Comparison of ENCODE assay signal across 8 cellular contexts in genomic region chr13:33284916-33285315, GRCh38. TPM values are rescaled to one million over a fixed set of nuclear protein-coding genes. Genes with fewer than 3 reads are reported as not detected.
DNase-seq lines count a peak whose midpoint lies in the region; FAIRE-seq and TF ChIP-seq lines count a peak whose summit lies in the region.

No MANE protein-coding gene starts in this region.

- H3K27me3 ChIP-seq in KMS-11 (ENCODE audit: insufficient read depth, low read depth) (no peaks in the 10 kb centered on the region), H1 (replicated peaks in 1 of 4; ENCODE audit: control insufficient read depth in 3 of 4, extremely low read depth in 1 of 4, insufficient read depth in 3 of 4, low read length in 3 of 4) (no peaks in the 10 kb centered on the region), mucosa of stomach (ENCODE audit: control insufficient read depth, insufficient read depth, low read length) (no peaks in the 10 kb centered on the region)

- H3K9me3 ChIP-seq in H1 (ENCODE audit: insufficient read depth in 2 of 2, low read depth in 1 of 2, low read length in 1 of 2) (no peaks in the 10 kb centered on the region), mucosa of stomach (ENCODE audit: control insufficient read depth, low read length) (no peaks in the 10 kb centered on the region)

- TF ChIP-seq CTCF in KMS-11 (conservative IDR thresholded peaks at IDR 0.05; ENCODE audit: low read depth, low read length) (no peak), H1 (IDR thresholded peaks at IDR 0.05; ENCODE audit: control extremely low read depth in 1 of 3, insufficient read depth in 1 of 3, low read depth in 1 of 3, low read length in 3 of 3) (no peak)

- H2BK5ac ChIP-seq in H1 (ENCODE audit: low read depth, low read length): no peak overlapping the region; the same call in 1 of the 2 replicates

- H3K4me3 ChIP-seq in KMS-11 (IDR thresholded peaks at IDR 0.05; ENCODE audit: insufficient read depth, low read depth, low read length) (no peak overlapping the region), H1 (ENCODE audit: extremely low read depth in 1 of 4, insufficient read depth in 2 of 4, low read depth in 3 of 4, low read length in 4 of 4) (peak overlapping the region; percentile 33 to 64 (median 50); a peak in 6 of 8 replicates), mucosa of stomach (ENCODE audit: low read length) (peak overlapping the region; percentile 78)

- H4K20me1 ChIP-seq in KMS-11 (ENCODE audit: insufficient read depth) (no peaks in the 10 kb centered on the region), H1 (replicated peaks in 1 of 2; ENCODE audit: control insufficient read depth in 1 of 2, insufficient read depth in 2 of 2, low read length in 2 of 2) (no peaks in the 10 kb centered on the region)

- 77% methylated on average over 6 of the region's 6 CpGs; no CpG with 5 or more reads in 1 of the 2 experiments for WGBS in H1 (ENCODE audit: extremely low coverage in 1 of 2, insufficient coverage in 1 of 2, insufficient read length in 1 of 2, insufficient replicate concordance in 2 of 2, low coverage in 1 of 2, low lambda C conversion rate in 2 of 2, missing lambda C conversion rate in 1 of 2), 2 experiments

- TF ChIP-seq RAD21 in H1 (IDR thresholded peaks at IDR 0.05 in 1 of 2, conservative IDR thresholded peaks at IDR 0.05 in 1 of 2; ENCODE audit: low read depth in 2 of 2, low read length in 2 of 2): no peak

- H2AK5ac ChIP-seq in H1 (ENCODE audit: low read depth, low read length): no peak overlapping the region

- H2BK12ac ChIP-seq in H1 (ENCODE audit: low read depth, low read length): 0 out of 2 replicates have a peak overlapping the region, but pooled peaks have one; percentile 6

- H4K8ac ChIP-seq in H1 (ENCODE audit: extremely low read depth, insufficient read depth, low read length): no peak overlapping the region

- H3K23me2 ChIP-seq in H1 (ENCODE audit: low read depth, low read length): peaks cover 4% of the 10 kb centered on the region; the same call in 1 of the 2 replicates

- H4K5ac ChIP-seq in H1 (ENCODE audit: insufficient read length, low read depth, low read length): no peak overlapping the region

- no peak overlapping the region for H2BK120ac ChIP-seq in H1 (replicated peaks; ENCODE audit: low read depth, low read length)

- no peaks in the 10 kb centered on the region for H3K79me1 ChIP-seq in H1 (ENCODE audit: low read depth, low read length)

- H2AFZ ChIP-seq in KMS-11 (ENCODE audit: low read depth) (peak overlapping the region; percentile 57; the same call in 1 of the 2 replicates), H1 (ENCODE audit: low read length) (peak overlapping the region; percentile 98; the same call in 1 of the 2 replicates)

- POLR2A ChIA-PET in H1 (lab: Charles Lee; ENCODE audit: partially characterized antibody): no interaction called here

- H3K79me2 ChIP-seq in KMS-11 (ENCODE audit: insufficient read depth, low read depth) (no peaks in the 10 kb centered on the region), H1 (ENCODE audit: control insufficient read depth in 1 of 2, insufficient read depth in 2 of 2, low read length in 2 of 2) (no peaks in the 10 kb centered on the region)

- H3K4me2 ChIP-seq in KMS-11: no peak overlapping the region
- H3K4me2 ChIP-seq in H1 (ENCODE audit: insufficient read depth in 1 of 2, low read depth in 2 of 2, low read length in 2 of 2): peak overlapping the region; percentile 81 to 96

- no peak overlapping the region for H3K56ac ChIP-seq in H1 (replicated peaks; ENCODE audit: insufficient read length, low read depth, low read length)

- no peaks in the 10 kb centered on the region for H3K36me3 ChIP-seq in KMS-11 (ENCODE audit: insufficient read depth)
- H3K36me3 ChIP-seq in H1 (ENCODE audit: control insufficient read depth in 2 of 4, insufficient read depth in 4 of 4, low read length in 3 of 4): no peaks in the 10 kb centered on the region
- no peaks in the 10 kb centered on the region for H3K36me3 ChIP-seq in mucosa of stomach (ENCODE audit: control insufficient read depth, insufficient read depth, low read length)

- H3K14ac ChIP-seq in H1 (ENCODE audit: insufficient read length): no peak overlapping the region

- no peak overlapping the region for H4K91ac ChIP-seq in H1 (replicated peaks; ENCODE audit: insufficient read length, low read length)

- FAIRE-seq in H1 (lab: Jason Lieb, UNC): no peak
- FAIRE-seq in H54 (lab: Jason Lieb, UNC): no peak

- no peak for TF ChIP-seq EP300 in H1 (IDR thresholded peaks at IDR 0.05; ENCODE audit: borderline replicate concordance in 1 of 2, low read depth in 2 of 2, low read length in 2 of 2)

- no peak overlapping the region for H2BK15ac ChIP-seq in H1 (ENCODE audit: low read length)

- CTCF ChIA-PET in H1 (lab: Charles Lee; ENCODE audit: partially characterized antibody): interaction anchor here (0.7 to 1.7 kb wide), 3 partner anchors 33 to 57 kb away, joined by 3 read pairs; no protein-coding TSS in a partner anchor

- TF ChIP-seq POLR2A in H1 (IDR thresholded peaks at IDR 0.05; ENCODE audit: control extremely low read depth in 1 of 2, low read depth in 2 of 2, low read length in 2 of 2) (no peak), H54 (IDR thresholded peaks at IDR 0.05; ENCODE audit: low read depth, low read length) (no peak)

- H3K9ac ChIP-seq in KMS-11 (no peak overlapping the region), H1 (replicated peaks in 1 of 4; ENCODE audit: extremely low read depth in 1 of 4, low read depth in 3 of 4, low read length in 3 of 4) (peak overlapping the region in 1 of 4 experiments; percentile 81; a peak in 1 of 7 replicates), mucosa of stomach (ENCODE audit: low read length) (peak overlapping the region; percentile 76)

- H3K4ac ChIP-seq in H1 (replicated peaks; ENCODE audit: insufficient read length, low read depth, low read length): no peak overlapping the region

- H3K23ac ChIP-seq in H1 (ENCODE audit: insufficient read length): no peak overlapping the region

- no peak overlapping the region for H3K18ac ChIP-seq in H1 (ENCODE audit: extremely low read depth, low read length)

- H2BK20ac ChIP-seq in H1 (ENCODE audit: low read length): no peak overlapping the region

- H3K4me1 ChIP-seq in KMS-11 (ENCODE audit: low read depth, poor library complexity, severe bottlenecking) (no peaks in the 10 kb centered on the region), H1 (replicated peaks in 1 of 4; ENCODE audit: control insufficient read depth in 3 of 4, insufficient read depth in 4 of 4, low read length in 3 of 4) (peaks cover 2 to 4% (median 4%) of the 10 kb centered on the region in 4 experiments; a peak in 3 of 7 replicates), mucosa of stomach (ENCODE audit: control insufficient read depth, insufficient read depth, low read length) (peaks cover 7% of the 10 kb centered on the region)

- H3K27ac ChIP-seq in KMS-11 (no peak overlapping the region), H1 (ENCODE audit: low read depth, low read length) (no peak overlapping the region; the same call in 1 of the 2 replicates)

- DNase-seq in DMS53 (lab: John Stamatoyannopoulos, UW) (peak; percentile 17), DMS53 treated with DMSO at 0.1 percent for 48 hours (lab: John Stamatoyannopoulos, UW; ENCODE audit: unreplicated experiment) (no peak), H1 (ENCODE audit: low read depth in 1 of 2, low spot score in 2 of 2) (no peak), H54 (ENCODE audit: insufficient read length, low spot score) (no peak), SK-N-DZ (ENCODE audit: low spot score) (no peak), DMS114 treated with DMSO at 0.1 percent for 48 hours (lab: John Stamatoyannopoulos, UW; ENCODE audit: unreplicated experiment) (no peak)

TF ChIP-seq in H1, 55 proteins besides CTCF, POLR2A, EP300 and RAD21:
- TF ChIP-seq POU5F1 (IDR thresholded peaks at IDR 0.05; ENCODE audit: low read depth, low read length): no peak
- TF ChIP-seq TCF12 (IDR thresholded peaks at IDR 0.05; ENCODE audit: low read depth, low read length): no peak
- TF ChIP-seq ATF2 (IDR thresholded peaks at IDR 0.05; ENCODE audit: low read length): no peak
- no peak for TF ChIP-seq GABPA (IDR thresholded peaks at IDR 0.05; ENCODE audit: borderline replicate concordance, insufficient read depth, low read length)
- no peak for TF ChIP-seq HDAC2 (IDR thresholded peaks at IDR 0.05; ENCODE audit: borderline replicate concordance in 1 of 2, low read depth in 2 of 2, low read length in 2 of 2)
- TF ChIP-seq ASH2L (IDR thresholded peaks at IDR 0.05; ENCODE audit: low read length): no peak

RNA-seq across cellular contexts. Expression of gene STARD13, which starts 0.6 kb away (rescaled TPM):
- 2.8 and 2.9 TPM in 2 replicates for total RNA-seq in H1 (2021; fragmentation: NEBNext Ultra II Directional; extraction: Animal tissue kit (Norgen Biotek cat#: 25700))
- polyA plus RNA-seq in H1 (2011; rRNA removed): 0.80 and 0.82 TPM in 2 replicates
- polyA plus RNA-seq in H1 (2011; cell fraction: cytosol; rRNA removed): 0.94 TPM
- polyA plus RNA-seq in H1 (2011; cell fraction: nucleus; rRNA removed): 3.3 TPM
- 1.3 to 2.1 TPM (median 1.7 TPM) in 4 replicates for polyA plus RNA-seq in H1 (2012, experiment 1 of 2)
- 0.34 TPM for polyA plus RNA-seq in H1 (2012, experiment 2 of 2)
- polyA plus RNA-seq in H1 (2013, experiment 1 of 2): 1.2 TPM
- polyA plus RNA-seq in H1 (2013, experiment 2 of 2): 1.2 TPM
- 4.6 and 5.3 TPM in 2 replicates for polyA minus RNA-seq in H1 (2011; rRNA and poly(A)+ RNA removed)
- polyA minus RNA-seq in H1 (2011; cell fraction: cytosol; rRNA and poly(A)+ RNA removed): 3.5 TPM
- 21.6 TPM for polyA minus RNA-seq in H1 (2011; cell fraction: nucleus; rRNA and poly(A)+ RNA removed)
- 1.2 and 2.8 TPM in 2 replicates for polyA plus RNA-seq in SK-N-DZ (2014; cell fraction: cytosol; rRNA removed)
- polyA plus RNA-seq in SK-N-DZ (2014; cell fraction: nucleus; rRNA removed): 1.7 and 2.4 TPM in 2 replicates
